In the genomic region with DNA sequence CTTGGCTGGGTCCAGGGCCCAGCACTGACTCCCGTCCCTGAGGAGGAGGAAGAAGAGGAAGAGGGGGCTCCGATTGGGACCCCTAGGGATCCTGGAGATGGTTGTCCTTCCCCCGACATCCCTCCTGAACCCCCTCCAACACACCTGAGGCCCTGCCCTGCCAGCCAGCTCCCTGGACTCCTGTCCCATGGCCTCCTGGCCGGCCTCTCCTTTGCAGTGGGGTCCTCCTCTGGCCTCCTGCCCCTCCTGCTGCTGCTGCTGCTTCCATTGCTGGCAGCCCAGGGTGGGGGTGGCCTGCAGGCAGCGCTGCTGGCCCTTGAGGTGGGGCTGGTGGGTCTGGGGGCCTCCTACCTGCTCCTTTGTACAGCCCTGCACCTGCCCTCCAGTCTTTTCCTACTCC, we compare ENCODE assay signal across 15 cellular contexts. TPM values are rescaled to one million over a fixed set of nuclear protein-coding genes. Genes with fewer than 3 reads are reported as not detected.
DNase-seq lines count a peak whose midpoint lies in the region; ATAC-seq and TF ChIP-seq lines count a peak whose summit lies in the region.
"Had no signal": no experiment of that assay in that cellular context is flagged by ENCODE, and none has a peak within 500 bp of the region (broad histone marks: within the 10 kb centered on the region; RNA-seq: fewer than 3 reads in every experiment).

No MANE protein-coding gene starts in this region.

- peaks cover 6% of the 10 kb centered on the region for H3K4me1 Mint-ChIP-seq in stimulated activated effector memory CD8-positive, alpha-beta T cell treated with anti-CD3 and anti-CD28 coated beads, Interleukin-12 subunit alpha, Interleukin-12 subunit beta, amount 100 ng/mL, for 72 hours
- H3K4me1 Mint-ChIP-seq: CD14-positive monocyte had no signal

- peak overlapping the region; percentile 81 for H3K27ac Mint-ChIP-seq in stimulated activated effector memory CD8-positive, alpha-beta T cell treated with anti-CD3 and anti-CD28 coated beads, Interleukin-12 subunit alpha, Interleukin-12 subunit beta, amount 100 ng/mL, for 72 hours
- H3K27ac Mint-ChIP-seq: CD14-positive monocyte; CD8-positive, alpha-beta T cell had no signal

- no peak overlapping the region for H3K4me3 ChIP-seq in H7 (ENCODE audit: insufficient read depth, low read depth, low read length)
- no peak overlapping the region for H3K4me3 ChIP-seq in HEK293 (ENCODE audit: low read depth, low read length)
- peak overlapping the region; percentile 38 for H3K4me3 ChIP-seq in lower lobe of right lung
- H3K4me3 ChIP-seq: A549 had no signal

- DNase-seq in H7 (peak; percentile 49), lower lobe of right lung (peak; percentile 30), GM10266 (ENCODE audit: extremely low spot score) (no peak), NK-92 (lab: John Stamatoyannopoulos, UW; ENCODE audit: unreplicated experiment) (no peak)
- no peak for DNase-seq in stimulated activated effector memory CD8-positive, alpha-beta T cell treated with anti-CD3 and anti-CD28 coated beads, Interleukin-12 subunit alpha, Interleukin-12 subunit beta, amount 100 ng/mL, for 72 hours (ENCODE audit: low spot score in 2 of 2)
- DNase-seq: CD8-positive, alpha-beta T cell; COR-L47; DMS153; DMS79 treated with DMSO at 0.1 percent for 48 hours; EL had no signal

- POLR2A ChIA-PET in HEK293 (lab: Yijun Ruan, JAX), result interaction anchor here (0.7 to 2.9 kb wide), 5 partner anchors 9 to 73 kb away, joined by 3 to 22 read pairs (median 7); a partner anchor contains a TSS

- TF ChIP-seq CTCF in HEK293 (tag by site-specific recombination; IDR thresholded peaks at IDR 0.05) (no peak), lower lobe of right lung (IDR thresholded peaks at IDR 0.05) (no peak), GM10266 (IDR thresholded peaks at IDR 0.05; ENCODE audit: control insufficient read depth, insufficient read depth, low read depth, missing control alignments) (no peak)

- CTCF ChIA-PET in HEK293 (lab: Yijun Ruan, JAX), result interaction anchor here (0.5 kb wide), 1 partner anchor 45 kb away, joined by 4 read pairs; no protein-coding TSS in a partner anchor

- H3K4me3 Mint-ChIP-seq in stimulated activated effector memory CD8-positive, alpha-beta T cell treated with anti-CD3 and anti-CD28 coated beads, Interleukin-12 subunit alpha, Interleukin-12 subunit beta, amount 100 ng/mL, for 72 hours, result no peak overlapping the region
- H3K4me3 Mint-ChIP-seq: CD8-positive, alpha-beta T cell had no signal

- no peaks in the 10 kb centered on the region for H3K9me3 ChIP-seq in HEK293 (ENCODE audit: control insufficient read depth, insufficient read depth, low read depth, low read length)
- H3K9me3 ChIP-seq in lower lobe of right lung, result no peaks in the 10 kb centered on the region
- H3K9me3 ChIP-seq: A549 had no signal

- peaks cover 90% of the 10 kb centered on the region for H3K36me3 Mint-ChIP-seq in stimulated activated effector memory CD8-positive, alpha-beta T cell treated with anti-CD3 and anti-CD28 coated beads, Interleukin-12 subunit alpha, Interleukin-12 subunit beta, amount 100 ng/mL, for 72 hours

- ATAC-seq in lower lobe of right lung (no peak), HG03108 (IDR thresholded peaks at IDR 0.05; ENCODE audit: unreplicated experiment) (no peak)
- no peak for ATAC-seq in stimulated activated effector memory CD8-positive, alpha-beta T cell treated with anti-CD3 and anti-CD28 coated beads, Interleukin-12 subunit alpha, Interleukin-12 subunit beta, amount 100 ng/mL, for 72 hours
- ATAC-seq: A549; CD8-positive, alpha-beta T cell; HCT116 had no signal

- H3K27me3 ChIP-seq in H7 (ENCODE audit: control insufficient read depth, insufficient read depth, low read length) (no peaks in the 10 kb centered on the region), lower lobe of right lung (ENCODE audit: low read depth) (no peaks in the 10 kb centered on the region)

- H3K36me3 ChIP-seq in H7 (replicated peaks; ENCODE audit: control insufficient read depth, insufficient read depth, low read length), result peaks cover 31% of the 10 kb centered on the region
- H3K36me3 ChIP-seq in HEK293 (ENCODE audit: control insufficient read depth in 2 of 2, insufficient read depth in 1 of 2, low read length in 2 of 2), result peaks cover 45 to 100% of the 10 kb centered on the region in 2 experiments
- H3K36me3 ChIP-seq in lower lobe of right lung, result peaks cover 97% of the 10 kb centered on the region

- H3K9me3 Mint-ChIP-seq in stimulated activated effector memory CD8-positive, alpha-beta T cell treated with anti-CD3 and anti-CD28 coated beads, Interleukin-12 subunit alpha, Interleukin-12 subunit beta, amount 100 ng/mL, for 72 hours, result no peaks in the 10 kb centered on the region
- H3K9me3 Mint-ChIP-seq: CD8-positive, alpha-beta T cell had no signal

- H3K27ac ChIP-seq in HEK293 (ENCODE audit: extremely low read depth, low read depth, low read length), result no peak overlapping the region
- H3K27ac ChIP-seq in lower lobe of right lung, result no peak overlapping the region
- H3K27ac ChIP-seq: A549 had no signal

- H3K4me1 ChIP-seq in HEK293 (ENCODE audit: control insufficient read depth, insufficient read depth, low read length) (no peaks in the 10 kb centered on the region), lower lobe of right lung (peaks cover 51% of the 10 kb centered on the region)
- H3K4me1 ChIP-seq: A549 had no signal

- intact Hi-C loops in lower lobe of right lung (cut with DNase I), result no loop called here

TF ChIP-seq in HEK293, 187 proteins besides CTCF, POLR2A, EP300 and RAD21:
- TF ChIP-seq, protein P1, sequence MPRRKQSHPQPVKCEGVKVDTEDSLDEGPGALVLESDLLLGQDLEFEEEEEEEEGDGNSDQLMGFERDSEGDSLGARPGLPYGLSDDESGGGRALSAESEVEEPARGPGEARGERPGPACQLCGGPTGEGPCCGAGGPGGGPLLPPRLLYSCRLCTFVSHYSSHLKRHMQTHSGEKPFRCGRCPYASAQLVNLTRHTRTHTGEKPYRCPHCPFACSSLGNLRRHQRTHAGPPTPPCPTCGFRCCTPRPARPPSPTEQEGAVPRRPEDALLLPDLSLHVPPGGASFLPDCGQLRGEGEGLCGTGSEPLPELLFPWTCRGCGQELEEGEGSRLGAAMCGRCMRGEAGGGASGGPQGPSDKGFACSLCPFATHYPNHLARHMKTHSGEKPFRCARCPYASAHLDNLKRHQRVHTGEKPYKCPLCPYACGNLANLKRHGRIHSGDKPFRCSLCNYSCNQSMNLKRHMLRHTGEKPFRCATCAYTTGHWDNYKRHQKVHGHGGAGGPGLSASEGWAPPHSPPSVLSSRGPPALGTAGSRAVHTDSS (tag by site-specific recombination; IDR thresholded peaks at IDR 0.05), result 0 out of 2 replicates have a peak, but pooled peaks have one; percentile 11
- TF ChIP-seq ZNF202 (tag by site-specific recombination; IDR thresholded peaks at IDR 0.05; ENCODE audit: borderline replicate concordance), result no peak

RNA-seq across cellular contexts. Expression of a gene that starts 8.5 kb away (rescaled TPM):
- 19.0 and 20.5 TPM in 2 replicates for total RNA-seq in H7 (2014; rRNA removed; shearing (Covaris generic))
- total RNA-seq in lower lobe of right lung, result 22.1 TPM

RNA-seq across cellular contexts. Expression of a gene that starts 9.1 kb away (rescaled TPM):
- total RNA-seq in H7 (2014; rRNA removed; shearing (Covaris generic)), result 58.7 and 91.9 TPM in 2 replicates
- total RNA-seq in lower lobe of right lung, result 58.4 TPM

RNA-seq across cellular contexts. Expression of a gene that starts 13.3 kb away (rescaled TPM):
- total RNA-seq in H7 (2014; rRNA removed; shearing (Covaris generic)), result 39.9 and 41.3 TPM in 2 replicates
- total RNA-seq in lower lobe of right lung, result 66.2 TPM

RNA-seq across cellular contexts. Expression of a gene that starts 23.9 kb away (rescaled TPM):
- total RNA-seq in H7 (2014; rRNA removed; shearing (Covaris generic)), result 4.1 and 5.3 TPM in 2 replicates
- 6.4 TPM for total RNA-seq in lower lobe of right lung
- total RNA-seq: CD8-positive, alpha-beta T cell had no signal

RNA-seq across cellular contexts. Expression of a gene that starts 25.1 kb away (rescaled TPM):
- total RNA-seq in H7 (2014; rRNA removed; shearing (Covaris generic)), result 88.0 and 97.6 TPM in 2 replicates
- 148 TPM for total RNA-seq in lower lobe of right lung

Comparison
In these comparisons a context has a peak if more than half of its experiments do, and no peak if none do; other contexts are left out.
1. DNase-seq: peak in H7 (single experiment) and lower lobe of right lung (single experiment); none in stimulated activated effector memory CD8-positive, alpha-beta T cell treated with anti-CD3 and anti-CD28 coated beads, Interleukin-12 subunit alpha, Interleukin-12 subunit beta, amount 100 ng/mL, for 72 hours (0 of 2), GM10266 (single experiment) and NK-92 (single experiment).